ENCODE assay signal across 8 cellular contexts in the genomic region with DNA sequence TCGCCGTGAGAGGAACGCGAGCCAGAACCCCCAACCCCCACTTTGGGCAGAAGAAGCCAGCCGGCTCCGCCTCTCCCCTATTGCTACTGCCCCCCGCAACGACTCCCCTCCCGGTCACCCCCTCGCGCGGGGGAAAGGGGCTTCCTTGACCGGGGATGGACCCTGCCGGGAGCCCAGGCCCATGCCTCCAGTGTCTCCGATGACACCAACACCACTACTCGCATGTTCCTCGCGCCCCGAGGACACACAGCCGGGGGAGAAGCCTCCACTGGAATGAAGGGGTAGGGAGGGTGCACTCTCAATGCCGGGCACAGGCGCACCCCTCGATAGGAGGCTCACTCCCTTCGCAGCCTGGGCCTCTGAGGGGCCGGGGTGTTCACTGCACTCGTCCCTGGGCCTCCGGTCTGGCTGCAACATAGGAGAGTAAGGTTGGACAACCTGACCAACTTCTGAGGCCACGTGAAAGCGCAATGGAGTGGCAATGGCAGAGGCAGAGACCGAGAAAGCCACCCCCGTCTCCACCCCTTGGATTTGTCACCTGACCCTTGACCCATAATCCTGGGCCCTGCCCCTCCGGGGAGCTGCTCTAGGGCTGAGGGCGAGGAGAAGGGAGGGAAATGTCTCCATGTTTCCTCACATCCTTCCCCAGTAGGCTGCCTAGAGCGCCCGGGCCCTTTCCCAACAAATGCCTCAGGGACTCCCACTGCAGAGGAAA. TPM values are rescaled to one million over a fixed set of nuclear protein-coding genes. Genes with fewer than 3 reads are reported as not detected.
DNase-seq lines count a peak whose midpoint lies in the region; ATAC-seq and TF ChIP-seq lines count a peak whose summit lies in the region.

No MANE protein-coding gene starts in this region.

- peak overlapping the region; percentile 77 for H3K4me3 Mint-ChIP-seq in activated B cell treated with CpG ODN at 0.5 μM for 24 hours

- no peak overlapping the region for H3K27ac Mint-ChIP-seq in activated B cell treated with CpG ODN at 0.5 μM for 24 hours

- intact Hi-C loops in activated B cell treated with CpG ODN at 0.5 μM for 24 hours (cut with micrococcal nuclease) (loop anchor here (1.0 to 5.0 kb wide), 5 partner anchors 42 to 963 kb away; no protein-coding TSS in a partner anchor), heart right ventricle (cut with DNase I) (loop anchor here (1.0 to 10.0 kb wide), 14 partner anchors 41 to 336 kb away; no protein-coding TSS in a partner anchor), psoas muscle (cut with DNase I) (loop anchor here (1.0 to 5.0 kb wide), 3 partner anchors 42 to 258 kb away; no protein-coding TSS in a partner anchor)

- no peaks in the 10 kb centered on the region for H3K9me3 Mint-ChIP-seq in activated B cell treated with CpG ODN at 0.5 μM for 24 hours

- no peaks in the 10 kb centered on the region for H3K36me3 ChIP-seq in heart right ventricle
- no peaks in the 10 kb centered on the region for H3K36me3 ChIP-seq in psoas muscle (ENCODE audit: insufficient read depth in 1 of 2, low read depth in 1 of 2)

- H3K36me3 Mint-ChIP-seq in activated B cell treated with CpG ODN at 0.5 μM for 24 hours (ENCODE audit: low read depth), result no peaks in the 10 kb centered on the region

- no peaks in the 10 kb centered on the region for H3K9me3 ChIP-seq in heart right ventricle
- H3K9me3 ChIP-seq in psoas muscle, result no peaks in the 10 kb centered on the region

- H3K27me3 Mint-ChIP-seq in activated B cell treated with CpG ODN at 0.5 μM for 24 hours, result peaks cover 78% of the 10 kb centered on the region

- CTCF ChIA-PET in activated B cell treated with CpG ODN at 0.5 μM for 24 hours (lab: Charles Lee), result interaction anchor here (0.9 to 2.5 kb wide), 10 partner anchors 11 to 968 kb away, joined by 3 to 24 read pairs (median 6); no protein-coding TSS in a partner anchor

- H3K27ac ChIP-seq in heart right ventricle (peak overlapping the region in 4 of 10 donors; percentile 22 to 44 (median 28)), psoas muscle (peak overlapping the region; percentile 76)

- DNase-seq in ELF-1 (ENCODE audit: low read depth, low spot score) (peak; percentile 44), activated B cell treated with CpG ODN at 0.5 μM for 24 hours (no peak), heart right ventricle (peak in 1 of 2 donors; percentile 32), psoas muscle (peak; percentile 52 to 81), DMS 273 treated with DMSO at 0.1 percent for 48 hours (lab: John Stamatoyannopoulos, UW) (no peak)

- TF ChIP-seq CTCF in activated B cell treated with CpG ODN at 0.5 μM for 24 hours (IDR thresholded peaks at IDR 0.05) (no peak), heart right ventricle (IDR thresholded peaks at IDR 0.05) (no peak), psoas muscle (IDR thresholded peaks at IDR 0.05) (no peak)

- H3K4me1 ChIP-seq in heart right ventricle (peaks cover 16 to 53% (median 38%) of the 10 kb centered on the region in 9 donors), psoas muscle (peaks cover 57% of the 10 kb centered on the region)

- WGBS in heart right ventricle, 2 donors, result 23 to 27% methylated on average over 35 of the region's 35 CpGs
- WGBS in psoas muscle, 3 donors, result 39 to 52% (median 40%) methylated on average over 31 to 35 of the region's 35 CpGs

- ATAC-seq in activated B cell treated with CpG ODN at 0.5 μM for 24 hours (ENCODE audit: low read depth) (peak; percentile 12), heart right ventricle (peak; percentile 2 to 39 (median 18)), psoas muscle (peak in 3 of 4 donors; percentile 5 to 18 (median 6)), GM21447 (IDR thresholded peaks at IDR 0.05; ENCODE audit: unreplicated experiment) (no peak), HG02970 (IDR thresholded peaks at IDR 0.05; ENCODE audit: low FRiP score, unreplicated experiment) (no peak), GM18867 (IDR thresholded peaks at IDR 0.05; ENCODE audit: unreplicated experiment) (no peak)

- H3K4me1 Mint-ChIP-seq in activated B cell treated with CpG ODN at 0.5 μM for 24 hours, result peaks cover 44% of the 10 kb centered on the region

- H3K4me3 ChIP-seq in heart right ventricle (peak overlapping the region in 9 of 10 donors; percentile 32 to 57 (median 51)), psoas muscle (peak overlapping the region; percentile 80)

- H3K27me3 ChIP-seq in heart right ventricle, result peaks cover 0 to 95% (median 65%) of the 10 kb centered on the region in 7 donors
- H3K27me3 ChIP-seq in psoas muscle (ENCODE audit: insufficient read depth in 3 of 3, low read length in 2 of 3), result no peaks in the 10 kb centered on the region

- POLR2A ChIA-PET in activated B cell treated with CpG ODN at 0.5 μM for 24 hours (lab: Charles Lee), result no interaction called here

RNA-seq across cellular contexts. Expression of gene CNTFR, which starts 1.0 kb away (rescaled TPM):
- total RNA-seq in activated B cell treated with CpG ODN at 0.5 μM for 24 hours, result not detected in 2 replicates
- total RNA-seq in heart right ventricle, result 1 to 10 TPM in 9 of 10 donors, under 1 TPM in 1; 0.76 to 6.2 (median 2.9) TPM
- 1 to 10 TPM; 2.9 to 5.0 TPM for polyA plus RNA-seq in heart right ventricle
- 10 to 100 TPM; 32.3 to 85.1 (median 54.7) TPM for total RNA-seq in psoas muscle
- 10 to 100 TPM; 59.9 to 97.4 (median 64.4) TPM for polyA plus RNA-seq in psoas muscle

RNA-seq across cellular contexts. Expression of gene RPP25L, which starts 21.4 kb away (rescaled TPM):
- total RNA-seq in activated B cell treated with CpG ODN at 0.5 μM for 24 hours, result 17.5 and 18.9 TPM in 2 replicates
- 10 to 100 TPM; 29.2 to 48.5 (median 39.2) TPM for total RNA-seq in heart right ventricle
- polyA plus RNA-seq in heart right ventricle, result 10 to 100 TPM; 34.3 to 51.0 TPM
- 10 to 100 TPM; 63.1 to 84.7 (median 68.3) TPM for total RNA-seq in psoas muscle
- polyA plus RNA-seq in psoas muscle, result 100 to 1,000 TPM in 1 of 3 donors, 10 to 100 TPM in 2; 58.5 to 124 (median 70.1) TPM

RNA-seq across cellular contexts. Expression of gene DCTN3, which starts 29.8 kb away (rescaled TPM):
- total RNA-seq in activated B cell treated with CpG ODN at 0.5 μM for 24 hours, result 63.9 and 64.3 TPM in 2 replicates
- 100 to 1,000 TPM; 113 to 143 (median 129) TPM for total RNA-seq in heart right ventricle
- polyA plus RNA-seq in heart right ventricle, result 100 to 1,000 TPM in 1 of 2 donors, 10 to 100 TPM in 1; 30.5 to 118 TPM
- 100 to 1,000 TPM in 2 of 4 donors, 10 to 100 TPM in 2; 79.4 to 109 (median 93.8) TPM for total RNA-seq in psoas muscle
- 10 to 100 TPM; 52.7 to 96.5 (median 95.8) TPM for polyA plus RNA-seq in psoas muscle

RNA-seq across cellular contexts. Expression of gene ARID3C, which starts 38.3 kb away (rescaled TPM):
- total RNA-seq in activated B cell treated with CpG ODN at 0.5 μM for 24 hours (not detected in 2 replicates), heart right ventricle (not detected), psoas muscle (under 1 TPM in 1 of 4 donors, not detected in 3; 0.16 TPM)
- polyA plus RNA-seq in heart right ventricle (not detected), psoas muscle (not detected)

RNA-seq across cellular contexts. Expression of gene SIGMAR1, which starts 47.1 kb away (rescaled TPM):
- total RNA-seq in activated B cell treated with CpG ODN at 0.5 μM for 24 hours (27.2 TPM in 2 replicates), heart right ventricle (10 to 100 TPM; 15.8 to 31.7 (median 22.3) TPM), psoas muscle (10 to 100 TPM; 13.0 to 16.5 (median 13.8) TPM)
- polyA plus RNA-seq in heart right ventricle (10 to 100 TPM; 23.8 to 54.0 TPM), psoas muscle (10 to 100 TPM; 13.8 to 50.1 (median 20.1) TPM)

Comparison
In these comparisons a context has a peak if more than half of its experiments do, and no peak if none do; other contexts are left out.
1. DNase-seq: peak in ELF-1 (single experiment) and psoas muscle (2 of 2); none in activated B cell treated with CpG ODN at 0.5 μM for 24 hours (single experiment) and DMS 273 treated with DMSO at 0.1 percent for 48 hours (single experiment).
2. ATAC-seq: peak in activated B cell treated with CpG ODN at 0.5 μM for 24 hours (single experiment), heart right ventricle (8 of 8) and psoas muscle (3 of 4); none in GM21447 (single experiment), HG02970 (single experiment) and GM18867 (single experiment).
3. RNA of gene CNTFR, which starts 1.0 kb away (total RNA-seq): 32.3 to 85.1 TPM in psoas muscle; 0.76 to 6.2 TPM in heart right ventricle and not detected in activated B cell treated with CpG ODN at 0.5 μM for 24 hours; every median in the first group is over 4 times any median in the second.